Comparison of ENCODE assay signal across 1 cellular context in the genomic region with DNA sequence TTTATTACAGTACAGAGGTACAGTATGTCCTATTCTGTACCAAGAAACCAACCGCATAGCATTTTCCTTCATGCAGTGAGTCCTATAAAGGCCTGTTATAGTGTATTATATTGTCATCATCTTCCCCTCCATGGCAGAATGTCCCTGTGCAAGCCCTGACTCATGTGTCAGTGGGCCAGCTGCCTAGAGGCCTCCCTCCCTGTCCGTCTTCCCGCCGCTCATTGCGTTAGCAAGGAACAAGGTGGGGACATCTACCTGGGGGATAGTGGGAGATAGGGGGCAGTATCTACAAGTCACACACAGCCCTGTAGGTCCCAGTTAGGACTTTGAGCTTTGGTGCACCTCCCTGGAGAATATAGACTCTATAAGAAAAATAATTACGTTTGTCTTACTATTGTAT.
TF ChIP-seq lines count a peak whose summit lies in the region.

No MANE protein-coding gene starts in this region.

TF ChIP-seq in H1, 55 proteins besides CTCF, POLR2A, EP300 and RAD21:
- TF ChIP-seq SAP30 (IDR thresholded peaks at IDR 0.05; ENCODE audit: insufficient read depth, insufficient replicate concordance, low read length) (no peak), ASH2L (IDR thresholded peaks at IDR 0.05; ENCODE audit: low read length) (no peak), JUN (IDR thresholded peaks at IDR 0.05; ENCODE audit: low read depth, low read length) (no peak), SP4 (IDR thresholded peaks at IDR 0.05; ENCODE audit: low read length) (no peak), TEAD4 (IDR thresholded peaks at IDR 0.05; ENCODE audit: low read depth, low read length) (no peak), FOSL1 (IDR thresholded peaks at IDR 0.05; ENCODE audit: insufficient read depth, low read depth, low read length) (no peak), SP2 (IDR thresholded peaks at IDR 0.05; ENCODE audit: low read length) (no peak), YY1 (IDR thresholded peaks at IDR 0.05; ENCODE audit: low read depth, low read length) (no peak)
- TF ChIP-seq, protein P1, sequence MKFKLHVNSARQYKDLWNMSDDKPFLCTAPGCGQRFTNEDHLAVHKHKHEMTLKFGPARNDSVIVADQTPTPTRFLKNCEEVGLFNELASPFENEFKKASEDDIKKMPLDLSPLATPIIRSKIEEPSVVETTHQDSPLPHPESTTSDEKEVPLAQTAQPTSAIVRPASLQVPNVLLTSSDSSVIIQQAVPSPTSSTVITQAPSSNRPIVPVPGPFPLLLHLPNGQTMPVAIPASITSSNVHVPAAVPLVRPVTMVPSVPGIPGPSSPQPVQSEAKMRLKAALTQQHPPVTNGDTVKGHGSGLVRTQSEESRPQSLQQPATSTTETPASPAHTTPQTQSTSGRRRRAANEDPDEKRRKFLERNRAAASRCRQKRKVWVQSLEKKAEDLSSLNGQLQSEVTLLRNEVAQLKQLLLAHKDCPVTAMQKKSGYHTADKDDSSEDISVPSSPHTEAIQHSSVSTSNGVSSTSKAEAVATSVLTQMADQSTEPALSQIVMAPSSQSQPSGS (IDR thresholded peaks at IDR 0.05; ENCODE audit: low read length): no peak
- TF ChIP-seq, protein P2, sequence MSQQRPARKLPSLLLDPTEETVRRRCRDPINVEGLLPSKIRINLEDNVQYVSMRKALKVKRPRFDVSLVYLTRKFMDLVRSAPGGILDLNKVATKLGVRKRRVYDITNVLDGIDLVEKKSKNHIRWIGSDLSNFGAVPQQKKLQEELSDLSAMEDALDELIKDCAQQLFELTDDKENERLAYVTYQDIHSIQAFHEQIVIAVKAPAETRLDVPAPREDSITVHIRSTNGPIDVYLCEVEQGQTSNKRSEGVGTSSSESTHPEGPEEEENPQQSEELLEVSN (IDR thresholded peaks at IDR 0.05): no peak
